In genomic region chr20:22453244-22454080, GRCh38 we compare ENCODE assay signal across 12 cellular contexts.
DNase-seq lines count a peak whose midpoint lies in the region; TF ChIP-seq lines count a peak whose summit lies in the region.
"Had no signal": no experiment of that assay in that cellular context is flagged by ENCODE, and none has a peak within 500 bp of the region (broad histone marks: within the 10 kb centered on the region; RNA-seq: fewer than 3 reads in every experiment).

No MANE protein-coding gene starts in this region.

- no peak overlapping the region for H2AFZ ChIP-seq in PC-9

- intact Hi-C loops in PC-9 (cut with micrococcal nuclease; ENCODE audit: unreplicated experiment) (loop anchor here (5.0 kb wide), 1 partner anchor 111 kb away; no protein-coding TSS in a partner anchor), testis (cut with DNase I; ENCODE audit: low total_unique reads) (no loop called here)

- H3K79me2 ChIP-seq in PC-9 (ENCODE audit: low read depth) = no peaks in the 10 kb centered on the region

- 50 to 69% methylated on average over 12 of the region's 12 CpGs for WGBS in testis, 2 donors

- no peaks in the 10 kb centered on the region for H3F3A ChIP-seq in PC-9 (ENCODE audit: insufficient read depth, low read depth)

- peak; percentile 81 for TF ChIP-seq CTCF in PC-9 (conservative IDR thresholded peaks at IDR 0.05)
- peak; percentile 84 for TF ChIP-seq CTCF in fibroblast of the aortic adventitia (IDR thresholded peaks at IDR 0.05; ENCODE audit: insufficient read depth, low read length)
- peak in 2 of 3 experiments; percentile 34 to 44 for TF ChIP-seq CTCF in testis (IDR thresholded peaks at IDR 0.05)

- H3K9me3 ChIP-seq in PC-9 (ENCODE audit: insufficient read depth, low read depth) (no peaks in the 10 kb centered on the region), testis (no peaks in the 10 kb centered on the region)
- H3K9me3 ChIP-seq: BLaER1 had no signal

- no TSS peak for BruUV-seq in PC-9 (replicated peaks; lab: Mats Ljungman, UMichigan)

- DNase-seq in NCI-H2196 (lab: John Stamatoyannopoulos, UW; ENCODE audit: unreplicated experiment) (peak; percentile 21), NCI-H2196 treated with DMSO at 0.1 percent for 48 hours (lab: John Stamatoyannopoulos, UW; ENCODE audit: unreplicated experiment) (no peak), PC-9 (peak in 1 of 2 experiments; percentile 45), fibroblast of the aortic adventitia (ENCODE audit: low read depth) (peak; percentile 38), testis (no peak), inferior parietal cortex (ENCODE audit: extremely low spot score) (no peak), ecto neural progenitor cell (ENCODE audit: low spot score) (no peak)
- no peak for DNase-seq in activated CD4-positive, alpha-beta T cell treated with anti-CD3 and anti-CD28 coated beads for 48 hours
- DNase-seq: cerebellar nuclear complex had no signal

- H3K4me3 ChIP-seq in PC-9 = no peak overlapping the region
- no peak overlapping the region for H3K4me3 ChIP-seq in fibroblast of the aortic adventitia (ENCODE audit: low read depth, low read length)
- no peak overlapping the region for H3K4me3 ChIP-seq in testis
- H3K4me3 ChIP-seq: BLaER1, SK-N-MC, skin epidermis had no signal

- H3K4me2 ChIP-seq in PC-9 = no peak overlapping the region
- H3K4me2 ChIP-seq: BLaER1 had no signal

- CTCF ChIA-PET in PC-9 (lab: Charles Lee) = interaction anchor here (0.6 to 1.2 kb wide), 7 partner anchors 14 to 804 kb away, joined by 3 to 5 read pairs (median 4); no protein-coding TSS in a partner anchor

- H3K27me3 ChIP-seq in PC-9 (ENCODE audit: insufficient read depth, low read depth) = no peaks in the 10 kb centered on the region
- no peaks in the 10 kb centered on the region for H3K27me3 ChIP-seq in testis
- H3K27me3 ChIP-seq: BLaER1 had no signal

- H3K4me1 ChIP-seq in PC-9 (replicated peaks; ENCODE audit: insufficient read depth) = no peaks in the 10 kb centered on the region
- H3K4me1 ChIP-seq in testis = no peaks in the 10 kb centered on the region

- H3K9me2 ChIP-seq in PC-9 (ENCODE audit: insufficient read depth) = no peaks in the 10 kb centered on the region; the same call in 1 of the 2 replicates

- H4K20me1 ChIP-seq in PC-9 (ENCODE audit: insufficient read depth) = no peaks in the 10 kb centered on the region
- H4K20me1 ChIP-seq: BLaER1 had no signal

- TF ChIP-seq POLR2A in testis (IDR thresholded peaks at IDR 0.05) = no peak

- H3K36me3 ChIP-seq in PC-9 (ENCODE audit: low read depth) (no peaks in the 10 kb centered on the region), testis (ENCODE audit: low read depth, missing control alignments) (no peaks in the 10 kb centered on the region)
- H3K36me3 ChIP-seq: BLaER1 had no signal

- no peak overlapping the region for H3K27ac ChIP-seq in PC-9
- no peak overlapping the region for H3K27ac ChIP-seq in testis
- H3K27ac ChIP-seq: BLaER1, SK-N-MC, skin epidermis had no signal

- POLR2A ChIA-PET in PC-9 (lab: Charles Lee; ENCODE audit: unreplicated experiment) = no interaction called here

Comparison
In these comparisons a context has a peak if more than half of its experiments do, and no peak if none do; other contexts are left out.
1. DNase-seq: peak in NCI-H2196 (single experiment) and fibroblast of the aortic adventitia (single experiment); none in NCI-H2196 treated with DMSO at 0.1 percent for 48 hours (single experiment), testis (single experiment), activated CD4-positive, alpha-beta T cell treated with anti-CD3 and anti-CD28 coated beads for 48 hours (single experiment), inferior parietal cortex (single experiment) and ecto neural progenitor cell (single experiment).
2. Peak in every context shown above with its lines, with median percentiles within 50 percentile points of each other: CTCF ChIP-seq.